In the genomic region with DNA sequence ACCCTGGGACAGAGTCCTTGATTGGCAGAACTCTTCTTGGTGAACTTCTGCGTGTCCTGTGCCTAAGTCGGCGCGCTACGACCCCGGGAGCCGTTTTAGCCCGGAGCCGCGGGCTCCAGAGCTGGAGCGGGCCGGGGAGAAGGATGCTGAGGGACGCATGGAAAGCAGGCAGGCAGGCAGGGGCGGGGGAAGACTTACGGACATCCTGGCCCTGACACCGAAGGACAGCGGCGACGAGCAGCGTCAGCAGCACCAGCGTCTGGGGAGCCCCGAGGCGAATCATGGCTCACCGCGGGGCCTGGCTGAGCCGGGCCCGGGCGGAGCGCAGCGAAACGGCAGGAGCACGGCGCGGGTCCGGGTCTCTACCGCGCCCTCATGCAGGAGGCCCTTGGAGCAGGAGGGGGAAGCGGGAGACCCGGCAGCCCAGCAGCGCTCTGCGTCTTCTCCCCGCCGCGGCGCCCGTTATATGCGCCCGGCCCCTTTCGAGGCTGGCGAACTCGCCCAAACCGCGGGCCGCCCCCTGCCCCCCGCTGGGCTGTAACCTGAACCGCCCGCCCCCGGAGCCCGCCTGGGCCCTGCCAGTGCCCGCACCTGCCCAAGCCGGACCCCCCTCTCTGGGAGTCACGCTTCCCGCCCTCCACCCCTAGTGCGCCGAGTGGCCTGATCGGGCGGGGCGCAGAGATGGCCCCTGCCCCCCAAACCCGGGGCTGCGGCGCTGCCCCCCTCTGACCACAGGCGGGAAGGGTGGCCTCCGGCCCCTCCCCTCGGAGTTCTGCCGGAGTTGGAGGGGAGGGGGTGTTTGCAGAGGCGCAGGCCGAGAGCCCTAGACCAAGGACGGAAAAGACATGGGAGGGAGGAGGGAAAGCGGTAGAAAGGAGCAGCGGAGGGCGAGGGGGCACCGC, we compare ENCODE assay signal across 1 cellular context.
A peak's percentile ranks its signal among the peaks of the same experiment; 100 is the strongest.
TF ChIP-seq lines count a peak whose summit lies in the region.

A gene (minus strand): TSS at position 438 of the 902 bp plus-strand sequence. CDS start 155 bp downstream, at position 283.

TF ChIP-seq in HEK293, 187 proteins besides CTCF, POLR2A, EP300 and RAD21 (continued from another document and continues in another):
- TF ChIP-seq, protein P1, sequence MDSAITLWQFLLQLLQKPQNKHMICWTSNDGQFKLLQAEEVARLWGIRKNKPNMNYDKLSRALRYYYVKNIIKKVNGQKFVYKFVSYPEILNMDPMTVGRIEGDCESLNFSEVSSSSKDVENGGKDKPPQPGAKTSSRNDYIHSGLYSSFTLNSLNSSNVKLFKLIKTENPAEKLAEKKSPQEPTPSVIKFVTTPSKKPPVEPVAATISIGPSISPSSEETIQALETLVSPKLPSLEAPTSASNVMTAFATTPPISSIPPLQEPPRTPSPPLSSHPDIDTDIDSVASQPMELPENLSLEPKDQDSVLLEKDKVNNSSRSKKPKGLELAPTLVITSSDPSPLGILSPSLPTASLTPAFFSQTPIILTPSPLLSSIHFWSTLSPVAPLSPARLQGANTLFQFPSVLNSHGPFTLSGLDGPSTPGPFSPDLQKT (IDR thresholded peaks at IDR 0.05; ENCODE audit: borderline replicate concordance, low read depth, low read length) = no peak
- no peak for TF ChIP-seq ZNF221 (tag by site-specific recombination; IDR thresholded peaks at IDR 0.05; ENCODE audit: borderline replicate concordance)
- no peak for TF ChIP-seq SCRT1 (tag by site-specific recombination; IDR thresholded peaks at IDR 0.05; ENCODE audit: borderline replicate concordance)
- TF ChIP-seq ZFP69B (tag by site-specific recombination; IDR thresholded peaks at IDR 0.05) = no peak
- no peak for TF ChIP-seq ZNF623 (tag by site-specific recombination; IDR thresholded peaks at IDR 0.05)
- TF ChIP-seq, protein P2, sequence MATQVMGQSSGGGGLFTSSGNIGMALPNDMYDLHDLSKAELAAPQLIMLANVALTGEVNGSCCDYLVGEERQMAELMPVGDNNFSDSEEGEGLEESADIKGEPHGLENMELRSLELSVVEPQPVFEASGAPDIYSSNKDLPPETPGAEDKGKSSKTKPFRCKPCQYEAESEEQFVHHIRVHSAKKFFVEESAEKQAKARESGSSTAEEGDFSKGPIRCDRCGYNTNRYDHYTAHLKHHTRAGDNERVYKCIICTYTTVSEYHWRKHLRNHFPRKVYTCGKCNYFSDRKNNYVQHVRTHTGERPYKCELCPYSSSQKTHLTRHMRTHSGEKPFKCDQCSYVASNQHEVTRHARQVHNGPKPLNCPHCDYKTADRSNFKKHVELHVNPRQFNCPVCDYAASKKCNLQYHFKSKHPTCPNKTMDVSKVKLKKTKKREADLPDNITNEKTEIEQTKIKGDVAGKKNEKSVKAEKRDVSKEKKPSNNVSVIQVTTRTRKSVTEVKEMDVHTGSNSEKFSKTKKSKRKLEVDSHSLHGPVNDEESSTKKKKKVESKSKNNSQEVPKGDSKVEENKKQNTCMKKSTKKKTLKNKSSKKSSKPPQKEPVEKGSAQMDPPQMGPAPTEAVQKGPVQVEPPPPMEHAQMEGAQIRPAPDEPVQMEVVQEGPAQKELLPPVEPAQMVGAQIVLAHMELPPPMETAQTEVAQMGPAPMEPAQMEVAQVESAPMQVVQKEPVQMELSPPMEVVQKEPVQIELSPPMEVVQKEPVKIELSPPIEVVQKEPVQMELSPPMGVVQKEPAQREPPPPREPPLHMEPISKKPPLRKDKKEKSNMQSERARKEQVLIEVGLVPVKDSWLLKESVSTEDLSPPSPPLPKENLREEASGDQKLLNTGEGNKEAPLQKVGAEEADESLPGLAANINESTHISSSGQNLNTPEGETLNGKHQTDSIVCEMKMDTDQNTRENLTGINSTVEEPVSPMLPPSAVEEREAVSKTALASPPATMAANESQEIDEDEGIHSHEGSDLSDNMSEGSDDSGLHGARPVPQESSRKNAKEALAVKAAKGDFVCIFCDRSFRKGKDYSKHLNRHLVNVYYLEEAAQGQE (tag by site-specific recombination; IDR thresholded peaks at IDR 0.05) = no peak
- no peak for TF ChIP-seq HOXD13 (CRISPR knock-in tag; IDR thresholded peaks at IDR 0.05; ENCODE audit: borderline replicate concordance)
- TF ChIP-seq ZNF658 (tag by site-specific recombination; IDR thresholded peaks at IDR 0.05) = no peak
- TF ChIP-seq KLF8 (tag by site-specific recombination; IDR thresholded peaks at IDR 0.05) = no peak
- no peak for TF ChIP-seq KLF16 (tag by site-specific recombination; IDR thresholded peaks at IDR 0.05)
- TF ChIP-seq ZNF121 (tag by site-specific recombination; IDR thresholded peaks at IDR 0.05) = no peak
- 0 out of 2 replicates have a peak, but pooled peaks have one; percentile 60 for TF ChIP-seq ZNF223 (tag by site-specific recombination; IDR thresholded peaks at IDR 0.05)
- TF ChIP-seq YY1 (tag by site-specific recombination; IDR thresholded peaks at IDR 0.05) = no peak
- no peak for TF ChIP-seq ZNF202 (tag by site-specific recombination; IDR thresholded peaks at IDR 0.05; ENCODE audit: borderline replicate concordance)
- no peak for TF ChIP-seq ZNF610 (tag by site-specific recombination; IDR thresholded peaks at IDR 0.05; ENCODE audit: borderline replicate concordance)
- TF ChIP-seq, protein P3, sequence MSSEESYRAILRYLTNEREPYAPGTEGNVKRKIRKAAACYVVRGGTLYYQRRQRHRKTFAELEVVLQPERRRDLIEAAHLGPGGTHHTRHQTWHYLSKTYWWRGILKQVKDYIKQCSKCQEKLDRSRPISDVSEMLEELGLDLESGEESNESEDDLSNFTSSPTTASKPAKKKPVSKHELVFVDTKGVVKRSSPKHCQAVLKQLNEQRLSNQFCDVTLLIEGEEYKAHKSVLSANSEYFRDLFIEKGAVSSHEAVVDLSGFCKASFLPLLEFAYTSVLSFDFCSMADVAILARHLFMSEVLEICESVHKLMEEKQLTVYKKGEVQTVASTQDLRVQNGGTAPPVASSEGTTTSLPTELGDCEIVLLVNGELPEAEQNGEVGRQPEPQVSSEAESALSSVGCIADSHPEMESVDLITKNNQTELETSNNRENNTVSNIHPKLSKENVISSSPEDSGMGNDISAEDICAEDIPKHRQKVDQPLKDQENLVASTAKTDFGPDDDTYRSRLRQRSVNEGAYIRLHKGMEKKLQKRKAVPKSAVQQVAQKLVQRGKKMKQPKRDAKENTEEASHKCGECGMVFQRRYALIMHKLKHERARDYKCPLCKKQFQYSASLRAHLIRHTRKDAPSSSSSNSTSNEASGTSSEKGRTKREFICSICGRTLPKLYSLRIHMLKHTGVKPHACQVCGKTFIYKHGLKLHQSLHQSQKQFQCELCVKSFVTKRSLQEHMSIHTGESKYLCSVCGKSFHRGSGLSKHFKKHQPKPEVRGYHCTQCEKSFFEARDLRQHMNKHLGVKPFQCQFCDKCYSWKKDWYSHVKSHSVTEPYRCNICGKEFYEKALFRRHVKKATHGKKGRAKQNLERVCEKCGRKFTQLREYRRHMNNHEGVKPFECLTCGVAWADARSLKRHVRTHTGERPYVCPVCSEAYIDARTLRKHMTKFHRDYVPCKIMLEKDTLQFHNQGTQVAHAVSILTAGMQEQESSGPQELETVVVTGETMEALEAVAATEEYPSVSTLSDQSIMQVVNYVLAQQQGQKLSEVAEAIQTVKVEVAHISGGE (tag by site-specific recombination; conservative IDR thresholded peaks at IDR 0.05; ENCODE audit: low read depth) = no peak
- TF ChIP-seq ZNF214 (tag by site-specific recombination; IDR thresholded peaks at IDR 0.05; ENCODE audit: borderline replicate concordance) = no peak
- no peak for TF ChIP-seq ZNF24 (tag by site-specific recombination; IDR thresholded peaks at IDR 0.05)
- TF ChIP-seq MEIS1 (CRISPR knock-in tag; IDR thresholded peaks at IDR 0.05; ENCODE audit: borderline replicate concordance) = no peak
- no peak for TF ChIP-seq ZNF10 (tag by site-specific recombination; IDR thresholded peaks at IDR 0.05)
- TF ChIP-seq SP7 (tag by site-specific recombination; IDR thresholded peaks at IDR 0.05) = 0 out of 2 replicates have a peak, but pooled peaks have one; percentile 27
- TF ChIP-seq ZNF792 (tag by site-specific recombination; IDR thresholded peaks at IDR 0.05) = no peak
- TF ChIP-seq, protein P4, sequence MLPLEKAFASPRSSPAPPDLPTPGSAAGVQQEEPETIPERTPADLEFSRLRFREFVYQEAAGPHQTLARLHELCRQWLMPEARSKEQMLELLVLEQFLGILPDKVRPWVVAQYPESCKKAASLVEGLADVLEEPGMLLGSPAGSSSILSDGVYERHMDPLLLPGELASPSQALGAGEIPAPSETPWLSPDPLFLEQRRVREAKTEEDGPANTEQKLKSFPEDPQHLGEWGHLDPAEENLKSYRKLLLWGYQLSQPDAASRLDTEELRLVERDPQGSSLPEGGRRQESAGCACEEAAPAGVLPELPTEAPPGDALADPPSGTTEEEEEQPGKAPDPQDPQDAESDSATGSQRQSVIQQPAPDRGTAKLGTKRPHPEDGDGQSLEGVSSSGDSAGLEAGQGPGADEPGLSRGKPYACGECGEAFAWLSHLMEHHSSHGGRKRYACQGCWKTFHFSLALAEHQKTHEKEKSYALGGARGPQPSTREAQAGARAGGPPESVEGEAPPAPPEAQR (tag by site-specific recombination; IDR thresholded peaks at IDR 0.05) = no peak
- 0 out of 2 replicates have a peak, but pooled peaks have one; percentile 28 for TF ChIP-seq ZNF423 (tag by site-specific recombination; IDR thresholded peaks at IDR 0.05)
- no peak for TF ChIP-seq ZNF133 (tag by site-specific recombination; IDR thresholded peaks at IDR 0.05)
- peak; percentile 59 for TF ChIP-seq EGR2 (tag by site-specific recombination; IDR thresholded peaks at IDR 0.05; ENCODE audit: low read depth)
- no peak for TF ChIP-seq ZNF514 (tag by site-specific recombination; IDR thresholded peaks at IDR 0.05)
- no peak for TF ChIP-seq ZNF837 (tag by site-specific recombination; IDR thresholded peaks at IDR 0.05)
- no peak for TF ChIP-seq ZNF561 (tag by site-specific recombination; IDR thresholded peaks at IDR 0.05; ENCODE audit: borderline replicate concordance)
- TF ChIP-seq ZBTB1 (tag by site-specific recombination; IDR thresholded peaks at IDR 0.05) = no peak
- TF ChIP-seq ZNF112 (tag by site-specific recombination; IDR thresholded peaks at IDR 0.05) = no peak
- TF ChIP-seq, protein P5, sequence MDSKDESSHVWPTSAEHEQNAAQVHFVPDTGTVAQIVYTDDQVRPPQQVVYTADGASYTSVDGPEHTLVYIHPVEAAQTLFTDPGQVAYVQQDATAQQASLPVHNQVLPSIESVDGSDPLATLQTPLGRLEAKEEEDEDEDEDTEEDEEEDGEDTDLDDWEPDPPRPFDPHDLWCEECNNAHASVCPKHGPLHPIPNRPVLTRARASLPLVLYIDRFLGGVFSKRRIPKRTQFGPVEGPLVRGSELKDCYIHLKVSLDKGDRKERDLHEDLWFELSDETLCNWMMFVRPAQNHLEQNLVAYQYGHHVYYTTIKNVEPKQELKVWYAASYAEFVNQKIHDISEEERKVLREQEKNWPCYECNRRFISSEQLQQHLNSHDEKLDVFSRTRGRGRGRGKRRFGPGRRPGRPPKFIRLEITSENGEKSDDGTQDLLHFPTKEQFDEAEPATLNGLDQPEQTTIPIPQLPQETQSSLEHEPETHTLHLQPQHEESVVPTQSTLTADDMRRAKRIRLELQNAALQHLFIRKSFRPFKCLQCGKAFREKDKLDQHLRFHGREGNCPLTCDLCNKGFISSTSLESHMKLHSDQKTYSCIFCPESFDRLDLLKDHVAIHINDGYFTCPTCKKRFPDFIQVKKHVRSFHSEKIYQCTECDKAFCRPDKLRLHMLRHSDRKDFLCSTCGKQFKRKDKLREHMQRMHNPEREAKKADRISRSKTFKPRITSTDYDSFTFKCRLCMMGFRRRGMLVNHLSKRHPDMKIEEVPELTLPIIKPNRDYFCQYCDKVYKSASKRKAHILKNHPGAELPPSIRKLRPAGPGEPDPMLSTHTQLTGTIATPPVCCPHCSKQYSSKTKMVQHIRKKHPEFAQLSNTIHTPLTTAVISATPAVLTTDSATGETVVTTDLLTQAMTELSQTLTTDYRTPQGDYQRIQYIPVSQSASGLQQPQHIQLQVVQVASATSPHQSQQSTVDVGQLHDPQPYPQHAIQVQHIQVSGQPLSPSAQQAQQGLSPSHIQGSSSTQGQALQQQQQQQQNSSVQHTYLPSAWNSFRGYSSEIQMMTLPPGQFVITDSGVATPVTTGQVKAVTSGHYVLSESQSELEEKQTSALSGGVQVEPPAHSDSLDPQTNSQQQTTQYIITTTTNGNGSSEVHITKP (tag by site-specific recombination; IDR thresholded peaks at IDR 0.05) = no peak
- no peak for TF ChIP-seq ZBTB17 (tag by site-specific recombination; IDR thresholded peaks at IDR 0.05)
- no peak for TF ChIP-seq ZNF677 (tag by site-specific recombination; IDR thresholded peaks at IDR 0.05)
- TF ChIP-seq ZEB2 (tag by site-specific recombination; IDR thresholded peaks at IDR 0.05) = 0 out of 2 replicates have a peak, but pooled peaks have one; percentile 23
- TF ChIP-seq ZNF707 (tag by site-specific recombination; IDR thresholded peaks at IDR 0.05) = no peak
- TF ChIP-seq ZNF266 (tag by site-specific recombination; IDR thresholded peaks at IDR 0.05; ENCODE audit: low read depth) = no peak
- TF ChIP-seq ZNF830 (tag by site-specific recombination; IDR thresholded peaks at IDR 0.05; ENCODE audit: low read depth) = no peak
- no peak for TF ChIP-seq ZNF169 (tag by site-specific recombination; IDR thresholded peaks at IDR 0.05)
- TF ChIP-seq, protein P6, sequence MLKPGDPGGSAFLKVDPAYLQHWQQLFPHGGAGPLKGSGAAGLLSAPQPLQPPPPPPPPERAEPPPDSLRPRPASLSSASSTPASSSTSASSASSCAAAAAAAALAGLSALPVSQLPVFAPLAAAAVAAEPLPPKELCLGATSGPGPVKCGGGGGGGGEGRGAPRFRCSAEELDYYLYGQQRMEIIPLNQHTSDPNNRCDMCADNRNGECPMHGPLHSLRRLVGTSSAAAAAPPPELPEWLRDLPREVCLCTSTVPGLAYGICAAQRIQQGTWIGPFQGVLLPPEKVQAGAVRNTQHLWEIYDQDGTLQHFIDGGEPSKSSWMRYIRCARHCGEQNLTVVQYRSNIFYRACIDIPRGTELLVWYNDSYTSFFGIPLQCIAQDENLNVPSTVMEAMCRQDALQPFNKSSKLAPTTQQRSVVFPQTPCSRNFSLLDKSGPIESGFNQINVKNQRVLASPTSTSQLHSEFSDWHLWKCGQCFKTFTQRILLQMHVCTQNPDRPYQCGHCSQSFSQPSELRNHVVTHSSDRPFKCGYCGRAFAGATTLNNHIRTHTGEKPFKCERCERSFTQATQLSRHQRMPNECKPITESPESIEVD (tag by site-specific recombination; IDR thresholded peaks at IDR 0.05) = no peak
- TF ChIP-seq ZSCAN16 (tag by site-specific recombination; IDR thresholded peaks at IDR 0.05) = no peak
- TF ChIP-seq ZNF138 (tag by site-specific recombination; IDR thresholded peaks at IDR 0.05; ENCODE audit: borderline replicate concordance) = no peak
- TF ChIP-seq ZNF843 (tag by site-specific recombination; IDR thresholded peaks at IDR 0.05) = no peak
- TF ChIP-seq ZNF140 (tag by site-specific recombination; IDR thresholded peaks at IDR 0.05) = no peak
- no peak for TF ChIP-seq MZF1 (tag by site-specific recombination; IDR thresholded peaks at IDR 0.05; ENCODE audit: borderline replicate concordance)
- TF ChIP-seq ZNF654 (tag by site-specific recombination; IDR thresholded peaks at IDR 0.05; ENCODE audit: low read depth) = no peak
- peak; percentile 75 for TF ChIP-seq GLIS1 (tag by site-specific recombination; IDR thresholded peaks at IDR 0.05)
- no peak for TF ChIP-seq ZFP41 (tag by site-specific recombination; IDR thresholded peaks at IDR 0.05; ENCODE audit: borderline replicate concordance)
- peak; percentile 83 for TF ChIP-seq ZIC2 (tag by site-specific recombination; IDR thresholded peaks at IDR 0.05)
- 0 out of 2 replicates have a peak, but pooled peaks have one; percentile 28 for TF ChIP-seq ZXDB (tag by site-specific recombination; IDR thresholded peaks at IDR 0.05)
- TF ChIP-seq TCF7L2 (IDR thresholded peaks at IDR 0.05; ENCODE audit: borderline replicate concordance, low read depth, low read length) = no peak
